ENCODE assay signal across 26 cellular contexts in the genomic region with DNA sequence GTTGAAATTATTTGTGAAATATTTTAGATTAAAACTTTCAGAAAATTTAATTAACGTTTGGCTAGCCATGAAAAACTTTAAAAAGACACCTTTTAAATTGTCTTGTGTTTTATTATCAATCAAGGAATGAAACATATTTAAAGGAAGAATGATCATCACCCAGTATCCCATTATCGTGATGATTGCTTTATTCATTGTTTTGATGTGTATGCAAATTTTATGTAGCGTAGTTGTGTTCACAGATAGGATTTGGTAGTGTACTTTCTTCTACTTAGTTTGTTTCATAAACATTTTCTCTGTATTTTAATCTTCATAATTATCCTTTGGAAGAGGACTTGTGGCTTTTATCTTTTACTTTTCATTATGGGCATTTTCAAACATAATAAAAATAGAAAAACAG.
"Had no signal": no experiment of that assay in that cellular context is flagged by ENCODE, and none has a peak within 500 bp of the region (broad histone marks: within the 10 kb centered on the region; RNA-seq: fewer than 3 reads in every experiment).

No MANE protein-coding gene starts in this region.

- H3K4me3 ChIP-seq: colonic mucosa, esophagus squamous epithelium, gastrocnemius medialis, heart right ventricle, left lung, lower lobe of right lung, mucosa of descending colon had no signal

- DNase-seq: colonic mucosa; cortex of kidney; effector CD8-positive, alpha-beta T cell; effector memory CD8-positive, alpha-beta T cell; endodermal cell; erythroblast; esophagus squamous epithelium; foreskin fibroblast; foreskin melanocyte; gastrocnemius medialis; glutamatergic neuron; head of caudate nucleus; heart right ventricle; hippocampal formation; left cardiac atrium; left lung; left ventricle myocardium superior; lower lobe of right lung; mesenchymal stem cell; mucosa of descending colon; naive B cell had no signal

- ATAC-seq: effector memory CD8-positive, alpha-beta T cell; esophagus mucosa; gastrocnemius medialis; heart right ventricle; left cardiac atrium; left lung; left ventricle myocardium superior; lower lobe of right lung; mucosa of descending colon had no signal

- H3K27me3 ChIP-seq: colonic mucosa, esophagus squamous epithelium, gastrocnemius medialis had no signal

- H3K36me3 ChIP-seq: colonic mucosa, gastrocnemius medialis, left lung, lower lobe of right lung had no signal

- H3K27ac ChIP-seq: colonic mucosa, epithelial cell of prostate, esophagus squamous epithelium, gastrocnemius medialis, heart right ventricle, left lung, lower lobe of right lung had no signal

- H3K9me3 ChIP-seq: colonic mucosa, esophagus squamous epithelium, gastrocnemius medialis, heart right ventricle, left lung, lower lobe of right lung, mucosa of descending colon had no signal

- H3K4me1 ChIP-seq: colonic mucosa, gastrocnemius medialis, lower lobe of right lung had no signal

- FAIRE-seq: endometrium, islet of Langerhans, keratinocyte had no signal
